In genomic region chr11:60108631-60109030, GRCh38 we compare ENCODE assay signal across 5 cellular contexts. TPM values are rescaled to one million over a fixed set of nuclear protein-coding genes. Genes with fewer than 3 reads are reported as not detected.
"Had no signal": no experiment of that assay in that cellular context is flagged by ENCODE, and none has a peak within 500 bp of the region (broad histone marks: within the 10 kb centered on the region; RNA-seq: fewer than 3 reads in every experiment).

No MANE protein-coding gene starts in this region.

RNA-seq across cellular contexts. Expression of gene MS4A2, which starts 20.2 kb away (rescaled TPM):
- total RNA-seq: GM23248, H4, H7, HT-29, IMR-90 had no signal
- polyA plus RNA-seq: GM23248, IMR-90 had no signal

RNA-seq across cellular contexts. Expression of gene MS4A3, which starts 52.2 kb away (rescaled TPM):
- total RNA-seq: GM23248, H4, H7, HT-29, IMR-90 had no signal
- polyA plus RNA-seq: GM23248, IMR-90 had no signal
